ENCODE assay signal across 13 cellular contexts in the genomic region with DNA sequence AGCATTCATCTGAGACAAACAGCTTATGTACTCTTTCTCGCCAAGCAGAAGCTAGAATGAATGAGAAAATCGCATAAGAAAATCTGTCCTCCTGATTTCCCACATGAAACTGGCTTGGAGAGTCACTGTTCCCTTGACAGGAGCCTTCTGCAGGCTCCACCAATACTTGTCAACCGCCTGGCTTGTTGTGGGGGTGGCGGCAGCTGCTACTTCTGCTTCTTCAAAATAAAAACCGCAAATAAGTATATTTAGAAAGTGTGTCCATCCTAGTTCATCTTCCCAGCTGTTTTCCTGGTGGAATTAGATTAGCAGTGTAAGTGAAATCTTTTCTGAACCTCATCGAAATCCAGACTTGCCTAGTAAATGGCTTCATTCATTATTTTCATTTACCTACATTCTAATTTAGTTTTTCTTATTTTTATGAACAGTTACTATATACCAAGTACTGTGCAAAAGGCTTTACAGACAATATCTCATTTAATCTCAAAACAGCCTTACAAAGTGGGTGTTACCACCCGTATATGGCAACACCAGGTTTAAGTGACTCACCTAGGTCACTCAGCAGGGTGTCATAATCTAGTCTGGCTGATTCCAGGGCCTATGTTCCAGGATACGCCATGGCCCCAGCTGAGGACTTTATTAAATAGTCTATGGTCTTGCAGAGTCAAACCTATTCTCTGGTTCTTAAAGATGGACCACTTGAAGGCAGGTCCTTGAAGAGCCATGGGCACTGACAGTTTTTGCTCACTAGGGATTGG.
"Had no signal": no experiment of that assay in that cellular context is flagged by ENCODE, and none has a peak within 500 bp of the region (broad histone marks: within the 10 kb centered on the region; RNA-seq: fewer than 3 reads in every experiment).

No MANE protein-coding gene starts in this region.

- H3K9me3 ChIP-seq: adrenal gland, ovary, uterus had no signal

- H3K27ac ChIP-seq: adrenal gland, neural progenitor cell, ovary, uterus had no signal

- ATAC-seq: effector memory CD8-positive, alpha-beta T cell; left ventricle myocardium superior; stimulated activated naive CD8-positive, alpha-beta T cell treated with anti-CD3 and anti-CD28 coated beads, Interleukin-15, amount 100 ng/mL, for 72 hours had no signal

- H3K4me3 ChIP-seq: adrenal gland, neural progenitor cell, ovary, uterus had no signal

- H3K4me1 ChIP-seq: adrenal gland, uterus had no signal

- H3K27me3 ChIP-seq: neural progenitor cell, ovary, uterus had no signal

- H3K36me3 ChIP-seq: adrenal gland, neural progenitor cell, ovary, uterus had no signal

- DNase-seq: activated B cell treated with CpG ODN at 0.5 μM for 24 hours; activated CD4-positive, alpha-beta T cell treated with anti-CD3 and anti-CD28 coated beads, Interleukin-2, amount 10 ng/mL, durations not matched to agents 7 days and 5 days; activated naive CD4-positive, alpha-beta T cell treated with anti-CD3 and anti-CD28 coated beads, Interleukin-2, amount 50 U/mL, for 16 hours; adrenal gland; effector memory CD8-positive, alpha-beta T cell; hippocampal formation; left ventricle myocardium superior; ovary; stimulated activated CD4-positive, alpha-beta T cell treated with anti-CD3 and anti-CD28 coated beads, Interleukin-15, amount 100 ng/mL, for 24 hours; stimulated activated CD4-positive, alpha-beta T cell treated with anti-CD3 and anti-CD28 coated beads, Interleukin-4, amount 100 ng/mL, for 24 hours; stimulated activated naive CD8-positive, alpha-beta T cell treated with anti-CD3 and anti-CD28 coated beads, Interleukin-15, amount 100 ng/mL, for 72 hours; uterus had no signal
